1 cellular context compared by ENCODE assay signal in the genomic region with DNA sequence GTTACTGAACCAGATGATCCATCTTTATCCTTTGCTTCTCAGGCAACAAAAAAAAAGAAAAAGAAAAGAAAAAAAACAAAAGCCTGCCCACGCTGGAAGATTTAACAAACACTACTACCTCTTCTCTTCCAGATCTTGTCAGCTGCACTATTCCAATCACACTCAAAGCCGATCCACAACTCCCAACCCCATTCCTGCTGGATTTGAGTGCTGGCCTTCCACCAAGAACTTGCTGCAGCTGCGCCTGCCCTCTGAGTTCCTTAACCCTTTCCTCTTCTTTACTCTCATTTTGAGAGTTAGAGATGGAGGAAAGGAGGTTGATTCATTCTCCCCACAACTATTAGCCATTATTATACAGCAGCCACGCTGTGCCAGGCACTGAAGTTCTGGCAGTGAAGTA.
TF ChIP-seq lines count a peak whose summit lies in the region.

No MANE protein-coding gene starts in this region.

TF ChIP-seq in SK-N-SH, 30 proteins besides CTCF, POLR2A, EP300 and RAD21:
- TF ChIP-seq POLR2AphosphoS5 (IDR thresholded peaks at IDR 0.05; ENCODE audit: low read depth, low read length) = no peak
- no peak for TF ChIP-seq MEF2A (IDR thresholded peaks at IDR 0.05; ENCODE audit: borderline replicate concordance, low read depth)
- no peak for TF ChIP-seq FOXJ3 (CRISPR knock-in tag; IDR thresholded peaks at IDR 0.05)
- no peak for TF ChIP-seq FOXM1 (IDR thresholded peaks at IDR 0.05; ENCODE audit: low read depth)
- TF ChIP-seq USF2 (IDR thresholded peaks at IDR 0.05; ENCODE audit: borderline replicate concordance, low read depth, low read length) = no peak
- no peak for TF ChIP-seq REST (IDR thresholded peaks at IDR 0.05; ENCODE audit: low read depth, low read length)
- TF ChIP-seq, protein P1, sequence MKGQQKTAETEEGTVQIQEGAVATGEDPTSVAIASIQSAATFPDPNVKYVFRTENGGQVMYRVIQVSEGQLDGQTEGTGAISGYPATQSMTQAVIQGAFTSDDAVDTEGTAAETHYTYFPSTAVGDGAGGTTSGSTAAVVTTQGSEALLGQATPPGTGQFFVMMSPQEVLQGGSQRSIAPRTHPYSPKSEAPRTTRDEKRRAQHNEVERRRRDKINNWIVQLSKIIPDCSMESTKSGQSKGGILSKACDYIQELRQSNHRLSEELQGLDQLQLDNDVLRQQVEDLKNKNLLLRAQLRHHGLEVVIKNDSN (IDR thresholded peaks at IDR 0.05; ENCODE audit: borderline replicate concordance, low read depth) = no peak
- TF ChIP-seq JUND (IDR thresholded peaks at IDR 0.05) = no peak
TF ChIP-seq in SK-N-SH: peak in this region for 0.
